ENCODE assay signal across 14 cellular contexts in the genomic region with DNA sequence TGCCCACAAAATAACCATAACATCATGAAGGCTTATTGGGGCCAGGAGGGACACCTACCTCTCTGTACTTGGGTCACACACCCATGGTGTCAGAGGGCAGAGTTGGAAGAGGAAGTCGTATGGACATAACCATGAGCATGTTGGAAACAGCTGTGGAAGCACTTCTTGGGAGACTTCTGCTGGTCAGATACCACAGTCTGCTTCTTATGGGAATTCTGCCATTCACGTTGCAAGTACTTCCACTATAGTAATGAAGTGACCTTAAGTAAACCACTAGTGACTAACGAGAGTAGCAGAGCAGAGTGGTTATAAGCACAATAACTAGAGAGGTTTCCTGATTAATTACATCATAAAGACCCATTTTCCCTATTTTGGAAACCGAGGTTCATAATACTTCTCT.
DNase-seq lines count a peak whose midpoint lies in the region; FAIRE-seq and TF ChIP-seq lines count a peak whose summit lies in the region.
"Had no signal": no experiment of that assay in that cellular context is flagged by ENCODE, and none has a peak within 500 bp of the region (broad histone marks: within the 10 kb centered on the region; RNA-seq: fewer than 3 reads in every experiment).

No MANE protein-coding gene starts in this region.

- no peaks in the 10 kb centered on the region for H3K9me3 Mint-ChIP-seq in nephron
- H3K9me3 Mint-ChIP-seq: IgD-negative memory B cell had no signal

- H4K8ac ChIP-seq in H1 (ENCODE audit: extremely low read depth, insufficient read depth, low read length) = no peak overlapping the region

- H3K4me3 Mint-ChIP-seq in nephron = no peak overlapping the region
- H3K4me3 Mint-ChIP-seq: IgD-negative memory B cell had no signal

- no peak overlapping the region for H4K91ac ChIP-seq in H1 (replicated peaks; ENCODE audit: insufficient read length, low read length)

- H2BK5ac ChIP-seq in H1 (ENCODE audit: low read depth, low read length) = no peak overlapping the region

- H3K9ac ChIP-seq in H1 (replicated peaks in 1 of 4; ENCODE audit: extremely low read depth in 1 of 4, low read depth in 3 of 4, low read length in 3 of 4) = no peak overlapping the region

- no peak overlapping the region for H4K5ac ChIP-seq in H1 (ENCODE audit: insufficient read length, low read depth, low read length)

- no peaks in the 10 kb centered on the region for H3K36me3 Mint-ChIP-seq in nephron (ENCODE audit: low read depth)
- H3K36me3 Mint-ChIP-seq: IgD-negative memory B cell had no signal

- no peak overlapping the region for H2AFZ ChIP-seq in H1 (ENCODE audit: low read length)

- H3K56ac ChIP-seq in H1 (replicated peaks; ENCODE audit: insufficient read length, low read depth, low read length) = no peak overlapping the region

- FAIRE-seq in H1 (lab: Jason Lieb, UNC) (no peak), urothelium cell line (lab: Jason Lieb, UNC) (no peak)

- 0 out of 2 replicates have a peak overlapping the region, but pooled peaks have one; percentile 18 for H2BK12ac ChIP-seq in H1 (ENCODE audit: low read depth, low read length)

- TF ChIP-seq CTCF in H1 (IDR thresholded peaks at IDR 0.05; ENCODE audit: control extremely low read depth in 1 of 3, insufficient read depth in 1 of 3, low read depth in 1 of 3, low read length in 3 of 3) = no peak
- no peak for TF ChIP-seq CTCF in nephron (IDR thresholded peaks at IDR 0.05; ENCODE audit: unreplicated experiment in 3 of 3)

- TF ChIP-seq RAD21 in H1 (IDR thresholded peaks at IDR 0.05 in 1 of 2, conservative IDR thresholded peaks at IDR 0.05 in 1 of 2; ENCODE audit: low read depth in 2 of 2, low read length in 2 of 2) = no peak

- H3K23me2 ChIP-seq in H1 (ENCODE audit: low read depth, low read length) = no peaks in the 10 kb centered on the region

- H3K23ac ChIP-seq in H1 (ENCODE audit: insufficient read length) = no peak overlapping the region

- H3K27ac ChIP-seq in H1 (ENCODE audit: low read depth, low read length) = no peak overlapping the region
- H3K27ac ChIP-seq: SJSA1 had no signal

- peak overlapping the region; percentile 51 to 58 (median 57) for H3K27ac Mint-ChIP-seq in nephron
- H3K27ac Mint-ChIP-seq: IgD-negative memory B cell had no signal

- CTCF ChIA-PET in H1 (lab: Charles Lee; ENCODE audit: partially characterized antibody) = interaction anchor here (0.6 to 1.3 kb wide), 3 partner anchors 32 to 116 kb away, joined by 3 to 7 read pairs (median 3); no protein-coding TSS in a partner anchor

- H2BK15ac ChIP-seq in H1 (ENCODE audit: low read length) = no peak overlapping the region

- 0 out of 4 replicates have a peak overlapping the region, but pooled peaks of 1 of the 2 experiments have one; percentile 21 for H3K4me2 ChIP-seq in H1 (ENCODE audit: insufficient read depth in 1 of 2, low read depth in 2 of 2, low read length in 2 of 2)

- no peak overlapping the region for H2BK20ac ChIP-seq in H1 (ENCODE audit: low read length)

- no peaks in the 10 kb centered on the region for H3K36me3 ChIP-seq in H1 (ENCODE audit: control insufficient read depth in 2 of 4, insufficient read depth in 4 of 4, low read length in 3 of 4)
- H3K36me3 ChIP-seq: SJSA1 had no signal

- H3K4me1 ChIP-seq in H1 (replicated peaks in 1 of 4; ENCODE audit: control insufficient read depth in 3 of 4, insufficient read depth in 4 of 4, low read length in 3 of 4) = peaks cover 0 to 6% (median 4%) of the 10 kb centered on the region in 4 experiments; a peak in 3 of 7 replicates
- H3K4me1 ChIP-seq: SJSA1 had no signal

- H2BK120ac ChIP-seq in H1 (replicated peaks; ENCODE audit: low read depth, low read length) = no peak overlapping the region

- H3K9me3 ChIP-seq in H1 (ENCODE audit: insufficient read depth in 2 of 2, low read depth in 1 of 2, low read length in 1 of 2) = no peaks in the 10 kb centered on the region
- H3K9me3 ChIP-seq: SJSA1 had no signal

- no peak overlapping the region for H3K18ac ChIP-seq in H1 (ENCODE audit: extremely low read depth, low read length)

- no peaks in the 10 kb centered on the region for H3K79me1 ChIP-seq in H1 (ENCODE audit: low read depth, low read length)

- no peaks in the 10 kb centered on the region for H3K27me3 ChIP-seq in H1 (replicated peaks in 1 of 4; ENCODE audit: control insufficient read depth in 3 of 4, extremely low read depth in 1 of 4, insufficient read depth in 3 of 4, low read length in 3 of 4)

- H3K14ac ChIP-seq in H1 (ENCODE audit: insufficient read length) = no peak overlapping the region

- H3K27me3 Mint-ChIP-seq in nephron (ENCODE audit: low read depth) = no peaks in the 10 kb centered on the region
- H3K27me3 Mint-ChIP-seq: IgD-negative memory B cell had no signal

- no peak overlapping the region for H3K4me3 ChIP-seq in H1 (ENCODE audit: extremely low read depth in 1 of 4, insufficient read depth in 2 of 4, low read depth in 3 of 4, low read length in 4 of 4)
- H3K4me3 ChIP-seq: SJSA1 had no signal

- POLR2A ChIA-PET in H1 (lab: Charles Lee; ENCODE audit: partially characterized antibody) = no interaction called here

- TF ChIP-seq EP300 in H1 (IDR thresholded peaks at IDR 0.05; ENCODE audit: borderline replicate concordance in 1 of 2, low read depth in 2 of 2, low read length in 2 of 2) = no peak

- H3K4me1 Mint-ChIP-seq in nephron = peaks cover 25% of the 10 kb centered on the region
- H3K4me1 Mint-ChIP-seq: IgD-negative memory B cell had no signal

- WGBS in H1 (ENCODE audit: extremely low coverage in 1 of 2, insufficient coverage in 1 of 2, insufficient read length in 1 of 2, insufficient replicate concordance in 2 of 2, low coverage in 1 of 2, low lambda C conversion rate in 2 of 2, missing lambda C conversion rate in 1 of 2), 2 experiments = 86% methylated on average over 4 of the region's 4 CpGs; no CpG with 5 or more reads in 1 of the 2 experiments

- H3K79me2 ChIP-seq in H1 (ENCODE audit: control insufficient read depth in 1 of 2, insufficient read depth in 2 of 2, low read length in 2 of 2) = no peaks in the 10 kb centered on the region

- peak; percentile 8 for DNase-seq in AG20443 (ENCODE audit: low spot score)
- DNase-seq in LHCN-M2 (ENCODE audit: low read depth) = peak; percentile 84
- no peak for DNase-seq in H1 (ENCODE audit: low read depth in 1 of 2, low spot score in 2 of 2)
- no peak for DNase-seq in SW 1271 (lab: John Stamatoyannopoulos, UW)
- DNase-seq in activated gamma-delta T cell (lab: John Stamatoyannopoulos, UW) = no peak
- DNase-seq in urothelium cell line (ENCODE audit: low spot score) = no peak
- DNase-seq: ACHN, C1 segment of cervical spinal cord, DMS 273 treated with DMSO at 0.1 percent for 48 hours, NCI-H345, NCI-H526 treated with DMSO at 0.1 percent for 48 hours had no signal

- H2AK5ac ChIP-seq in H1 (ENCODE audit: low read depth, low read length) = no peak overlapping the region

- no peaks in the 10 kb centered on the region for H4K20me1 ChIP-seq in H1 (replicated peaks in 1 of 2; ENCODE audit: control insufficient read depth in 1 of 2, insufficient read depth in 2 of 2, low read length in 2 of 2)

- TF ChIP-seq POLR2A in H1 (IDR thresholded peaks at IDR 0.05; ENCODE audit: control extremely low read depth in 1 of 2, low read depth in 2 of 2, low read length in 2 of 2) = no peak

- H3K4ac ChIP-seq in H1 (replicated peaks; ENCODE audit: insufficient read length, low read depth, low read length) = no peak overlapping the region

TF ChIP-seq in H1, 55 proteins besides CTCF, POLR2A, EP300 and RAD21:
- no peak for TF ChIP-seq NRF1 (IDR thresholded peaks at IDR 0.05; ENCODE audit: low read depth, low read length)
- TF ChIP-seq, protein P1, sequence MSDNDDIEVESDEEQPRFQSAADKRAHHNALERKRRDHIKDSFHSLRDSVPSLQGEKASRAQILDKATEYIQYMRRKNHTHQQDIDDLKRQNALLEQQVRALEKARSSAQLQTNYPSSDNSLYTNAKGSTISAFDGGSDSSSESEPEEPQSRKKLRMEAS (IDR thresholded peaks at IDR 0.05) = no peak
- no peak for TF ChIP-seq KDM4A (IDR thresholded peaks at IDR 0.05; ENCODE audit: low read depth, low read length, severe bottlenecking)
- no peak for TF ChIP-seq MAFK (IDR thresholded peaks at IDR 0.05; ENCODE audit: low read depth, low read length)
- TF ChIP-seq, protein P2, sequence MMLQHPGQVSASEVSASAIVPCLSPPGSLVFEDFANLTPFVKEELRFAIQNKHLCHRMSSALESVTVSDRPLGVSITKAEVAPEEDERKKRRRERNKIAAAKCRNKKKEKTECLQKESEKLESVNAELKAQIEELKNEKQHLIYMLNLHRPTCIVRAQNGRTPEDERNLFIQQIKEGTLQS (IDR thresholded peaks at IDR 0.05; ENCODE audit: insufficient read depth, low read depth, low read length) = no peak
- TF ChIP-seq SAP30 (IDR thresholded peaks at IDR 0.05; ENCODE audit: insufficient read depth, insufficient replicate concordance, low read length) = no peak
- no peak for TF ChIP-seq GTF2F1 (IDR thresholded peaks at IDR 0.05; ENCODE audit: borderline replicate concordance, low read depth, low read length)
- TF ChIP-seq SIRT6 (IDR thresholded peaks at IDR 0.05; ENCODE audit: low read length) = no peak
- TF ChIP-seq PHF8 (conservative IDR thresholded peaks at IDR 0.05; ENCODE audit: low read depth, low read length) = no peak
- no peak for TF ChIP-seq BACH1 (IDR thresholded peaks at IDR 0.05; ENCODE audit: low read length)
- TF ChIP-seq TBP (IDR thresholded peaks at IDR 0.05; ENCODE audit: low read depth, low read length) = no peak
- no peak for TF ChIP-seq CHD1 (IDR thresholded peaks at IDR 0.05; ENCODE audit: low read depth, low read length)
- TF ChIP-seq TCF12 (IDR thresholded peaks at IDR 0.05; ENCODE audit: low read depth, low read length) = no peak
TF ChIP-seq in H1: peak in this region for 0.

Comparison
In these comparisons a context has a peak if more than half of its experiments do, and no peak if none do; other contexts are left out.
1. DNase-seq: peak in AG20443 (single experiment) and LHCN-M2 (single experiment); none in H1 (0 of 2), SW 1271 (0 of 2), activated gamma-delta T cell (single experiment) and urothelium cell line (single experiment).